In genomic region chrX:150967786-150968185, GRCh38 we compare ENCODE assay signal across 23 cellular contexts. TPM values are rescaled to one million over a fixed set of nuclear protein-coding genes. Genes with fewer than 3 reads are reported as not detected.
DNase-seq lines count a peak whose midpoint lies in the region; ATAC-seq, FAIRE-seq and TF ChIP-seq lines count a peak whose summit lies in the region.
"Had no signal": no experiment of that assay in that cellular context is flagged by ENCODE, and none has a peak within 500 bp of the region (broad histone marks: within the 10 kb centered on the region; RNA-seq: fewer than 3 reads in every experiment).

No MANE protein-coding gene starts in this region.

- H3K27ac Mint-ChIP-seq in chondrocyte (ENCODE audit: unreplicated experiment), result no peak overlapping the region

- H3K4me3 Mint-ChIP-seq in chondrocyte (ENCODE audit: unreplicated experiment), result no peak overlapping the region

- peak overlapping the region; percentile 12 to 74 for H3K27ac ChIP-seq in liver (ENCODE audit: low read depth in 1 of 2, low read length in 2 of 2)
- no peak overlapping the region for H3K27ac ChIP-seq in stomach

- peaks cover 0 to 12% (median 0%) of the 10 kb centered on the region in 4 donors for H3K4me1 ChIP-seq in liver (ENCODE audit: control insufficient read depth in 4 of 4, insufficient read depth in 4 of 4, low read length in 3 of 4)
- H3K4me1 ChIP-seq in stomach, result no peaks in the 10 kb centered on the region

- no peak for TF ChIP-seq POLR2A in stomach (IDR thresholded peaks at IDR 0.05)

- no peaks in the 10 kb centered on the region for H3K36me3 ChIP-seq in liver (ENCODE audit: control insufficient read depth in 4 of 4, insufficient read depth in 3 of 4, low read depth in 1 of 4, low read length in 3 of 4)
- H3K36me3 ChIP-seq in stomach, result no peaks in the 10 kb centered on the region

- peak overlapping the region in 2 of 3 donors; percentile 9 to 49 for H3K4me3 ChIP-seq in liver (ENCODE audit: low read depth in 1 of 3, low read length in 3 of 3)
- no peak overlapping the region for H3K4me3 ChIP-seq in stomach

- no peak for ATAC-seq in HG03521 (IDR thresholded peaks at IDR 0.05; ENCODE audit: unreplicated experiment)
- ATAC-seq: HCT116 had no signal

- peaks cover 1% of the 10 kb centered on the region for H3K27me3 Mint-ChIP-seq in chondrocyte (ENCODE audit: low read depth)

- H3K27me3 ChIP-seq in liver (ENCODE audit: control insufficient read depth in 4 of 4, insufficient read depth in 4 of 4, low read length in 3 of 4) (no peaks in the 10 kb centered on the region), stomach (no peaks in the 10 kb centered on the region)

- no peaks in the 10 kb centered on the region for H3K4me1 Mint-ChIP-seq in chondrocyte (ENCODE audit: low read depth)

- DNase-seq in DMS53 (lab: John Stamatoyannopoulos, UW), result peak; percentile 72
- DNase-seq in DMS53 treated with DMSO at 0.1 percent for 48 hours (lab: John Stamatoyannopoulos, UW; ENCODE audit: unreplicated experiment), result no peak
- DNase-seq in chondrocyte (ENCODE audit: low spot score), result peak; percentile 82
- peak; percentile 31 for DNase-seq in stomach
- DNase-seq in D721Med (ENCODE audit: insufficient read length, low spot score), result no peak
- DNase-seq in C1 segment of cervical spinal cord (lab: John Stamatoyannopoulos, UW), result no peak
- DNase-seq: 8988T, AML-193, Kasumi-1, NCI-H1694, NCI-H2081, NCI-H2171 treated with DMSO at 0.1 percent for 48 hours, NCI-H446 treated with DMSO at 0.1 percent for 48 hours, NCI-H526 treated with DMSO at 0.1 percent for 48 hours, OCI-M1, RPMI8226, SHP77 had no signal

- TF ChIP-seq EP300 in stomach (IDR thresholded peaks at IDR 0.05), result no peak

- H3K9ac ChIP-seq in liver (ENCODE audit: low read depth in 1 of 2, low read length in 2 of 2), result no peak overlapping the region

- no peaks in the 10 kb centered on the region for H3K9me3 ChIP-seq in liver (ENCODE audit: control insufficient read depth in 4 of 4, low read length in 3 of 4)
- peaks cover 0 to 7% (median 0%) of the 10 kb centered on the region in 4 donors for H3K9me3 ChIP-seq in stomach

- TF ChIP-seq CTCF in chondrocyte (IDR thresholded peaks at IDR 0.05), result no peak
- TF ChIP-seq CTCF in liver (IDR thresholded peaks at IDR 0.05; ENCODE audit: low read depth, low read length, missing input control), result no peak
- TF ChIP-seq CTCF in stomach (IDR thresholded peaks at IDR 0.05), result no peak
- no peak for TF ChIP-seq CTCF in D721Med (IDR thresholded peaks at IDR 0.05; ENCODE audit: insufficient read depth, missing control alignments)

- peaks cover 3% of the 10 kb centered on the region for H3K9me3 Mint-ChIP-seq in chondrocyte (ENCODE audit: low read depth)

- no peaks in the 10 kb centered on the region for H3K36me3 Mint-ChIP-seq in chondrocyte (ENCODE audit: low read depth)

- peak in 1 of 2 donors; percentile 8 for TF ChIP-seq RAD21 in liver (IDR thresholded peaks at IDR 0.05)

- WGBS in liver, result 22% methylated on average over 10 of the region's 10 CpGs
- WGBS in stomach, 5 donors, result 34 to 71% (median 61%) methylated on average over 3 to 10 of the region's 10 CpGs

- intact Hi-C loops in stomach (cut with DNase I; ENCODE audit: low total_unique reads), result no loop called here

- no peak for FAIRE-seq in D721Med (lab: Jason Lieb, UNC)
- FAIRE-seq: G401.6, GM18507, H1 had no signal

TF ChIP-seq in liver, 16 proteins besides CTCF, POLR2A, EP300 and RAD21:
- TF ChIP-seq HNF4G (IDR thresholded peaks at IDR 0.05) (no peak), MAX (IDR thresholded peaks at IDR 0.05) (no peak), ZBTB33 (IDR thresholded peaks at IDR 0.05) (no peak), YY1 (IDR thresholded peaks at IDR 0.05) (peak; percentile 75), EGR1 (IDR thresholded peaks at IDR 0.05; ENCODE audit: low read depth in 2 of 2) (peak in 1 of 2 donors; percentile 54), FOXA2 (IDR thresholded peaks at IDR 0.05) (no peak), JUND (IDR thresholded peaks at IDR 0.05) (peak in 1 of 2 donors; percentile 15), TAF1 (conservative IDR thresholded peaks at IDR 0.05) (no peak), FOXA1 (IDR thresholded peaks at IDR 0.05) (no peak), REST (IDR thresholded peaks at IDR 0.05) (peak; percentile 39), ATF3 (IDR thresholded peaks at IDR 0.05) (no peak), RXRA (IDR thresholded peaks at IDR 0.05) (peak in 1 of 2 donors; percentile 72), SP1 (IDR thresholded peaks at IDR 0.05) (no peak), HNF4A (conservative IDR thresholded peaks at IDR 0.05) (peak; percentile 28 to 72), NR2F2 (IDR thresholded peaks at IDR 0.05) (no peak), GABPA (IDR thresholded peaks at IDR 0.05 in 1 of 2, conservative IDR thresholded peaks at IDR 0.05 in 1 of 2) (no peak)

RNA-seq across cellular contexts. Expression of gene HMGB3, which starts 15.3 kb away (rescaled TPM):
- total RNA-seq in chondrocyte (34.9 to 49.2 TPM (median 44.4 TPM) in 3 replicates), liver (1 to 10 TPM; 9.2 to 9.3 TPM), stomach (10 to 100 TPM in 2 of 5 donors, 1 to 10 TPM in 2, not detected in 1; 1.2 to 17.6 (median 9.8) TPM)
- polyA plus RNA-seq in liver (10 to 100 TPM; 17.0 to 46.7 TPM), stomach (10 to 100 TPM in 2 of 3 donors, 1 to 10 TPM in 1; 9.0 to 19.7 (median 17.3) TPM)

Comparison
In these comparisons a context has a peak if more than half of its experiments do, and no peak if none do; other contexts are left out.
1. DNase-seq: peak in DMS53 (single experiment), chondrocyte (single experiment) and stomach (single experiment); none in DMS53 treated with DMSO at 0.1 percent for 48 hours (single experiment), D721Med (single experiment) and C1 segment of cervical spinal cord (0 of 14).
2. H3K27ac ChIP-seq: peak in liver (2 of 2); none in stomach (0 of 5).
3. H3K4me3 ChIP-seq: peak in liver (2 of 3); none in stomach (0 of 4).